In the genomic region with DNA sequence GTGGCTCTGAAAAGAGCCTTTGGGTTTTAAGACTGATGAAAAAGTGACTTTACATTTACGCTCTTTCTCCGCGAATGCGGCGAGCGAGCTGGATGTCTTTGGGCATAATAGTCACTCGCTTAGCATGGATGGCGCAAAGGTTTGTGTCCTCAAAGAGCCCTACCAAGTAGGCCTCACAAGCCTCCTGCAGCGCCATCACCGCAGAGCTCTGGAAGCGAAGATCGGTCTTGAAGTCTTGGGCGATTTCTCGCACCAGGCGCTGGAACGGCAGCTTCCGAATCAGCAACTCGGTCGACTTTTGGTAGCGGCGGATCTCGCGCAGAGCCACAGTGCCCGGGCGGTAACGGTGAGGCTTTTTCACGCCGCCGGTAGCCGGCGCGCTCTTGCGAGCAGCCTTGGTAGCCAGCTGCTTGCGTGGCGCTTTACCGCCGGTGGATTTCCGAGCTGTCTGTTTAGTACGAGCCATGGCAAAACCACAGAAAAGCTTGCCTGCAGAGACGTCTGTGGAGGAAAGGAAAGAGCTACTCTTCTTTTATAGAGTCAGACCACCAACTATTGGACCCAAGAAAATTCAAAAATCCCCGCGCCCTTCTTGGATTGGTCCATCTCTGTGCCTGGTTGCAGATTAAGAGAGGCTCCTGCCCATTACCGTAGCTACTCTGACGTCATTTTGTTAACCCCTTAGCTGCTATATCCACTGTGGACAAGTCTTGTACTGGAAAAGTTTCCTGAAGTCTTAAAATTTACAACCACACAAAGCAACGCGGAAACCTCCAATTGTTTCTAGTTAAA, we compare ENCODE assay signal across 8 cellular contexts. TPM values are rescaled to one million over a fixed set of nuclear protein-coding genes. Genes with fewer than 3 reads are reported as not detected.
A peak's percentile ranks its signal among the peaks of the same experiment; 100 is the strongest.
DNase-seq lines count a peak whose midpoint lies in the region; ATAC-seq and TF ChIP-seq lines count a peak whose summit lies in the region.

No MANE protein-coding gene starts in this region.

- peak; percentile 86 to 94 (median 89) for DNase-seq in CD4-positive, alpha-beta memory T cell
- DNase-seq in NCI-H69 (lab: John Stamatoyannopoulos, UW) (peak; percentile 99), dermis microvascular lymphatic vessel endothelial cell (ENCODE audit: low read depth in 2 of 2) (peak; percentile 93 to 96), left lung (peak; percentile 85 to 86)
- DNase-seq in activated CD4-positive, alpha-beta T cell treated with anti-CD3 and anti-CD28 coated beads, Interleukin-2, amount 50 U/mL, for 1 hour: peak; percentile 80
- peak; percentile 66 to 80 for DNase-seq in stimulated activated CD4-positive, alpha-beta T cell treated with anti-CD3 and anti-CD28 coated beads, Interleukin-4, amount 100 ng/mL, for 48 hours (ENCODE audit: low read depth in 2 of 2)

- POLR2A ChIA-PET in CD4-positive, alpha-beta memory T cell (lab: Charles Lee; ENCODE audit: partially characterized antibody): interaction anchor here (0.9 to 20.6 kb wide), 40 partner anchors 11 to 1863 kb away, joined by 3 to 1198 read pairs (median 11); a partner anchor contains a TSS

- H3K4me3 ChIP-seq in CD4-positive, alpha-beta memory T cell (ENCODE audit: low read length in 2 of 2): peak overlapping the region; percentile 53 to 67
- peak overlapping the region; percentile 43 to 44 for H3K4me3 ChIP-seq in left lung

- H3K4me1 Mint-ChIP-seq in CD4-positive, alpha-beta memory T cell: peaks cover 33 to 54% (median 44%) of the 10 kb centered on the region in 4 donors

- intact Hi-C loops in CD4-positive, alpha-beta memory T cell (cut with micrococcal nuclease): loop anchor here (1.0 to 5.0 kb wide), 4 partner anchors 10 to 1101 kb away; a partner anchor contains a TSS
- intact Hi-C loops in left lung (cut with DNase I): no loop called here

- peak overlapping the region; percentile 89 to 98 (median 96) for H3K27ac Mint-ChIP-seq in CD4-positive, alpha-beta memory T cell

- peaks cover 35% of the 10 kb centered on the region for H3K4me1 ChIP-seq in CD4-positive, alpha-beta memory T cell (ENCODE audit: insufficient read depth, low read length)
- H3K4me1 ChIP-seq in left lung: peaks cover 0 to 23% of the 10 kb centered on the region in 2 donors

- CTCF ChIA-PET in CD4-positive, alpha-beta memory T cell (lab: Charles Lee; ENCODE audit: partially characterized antibody): interaction anchor here (0.8 to 5.4 kb wide), 17 partner anchors 10 to 165 kb away, joined by 3 to 78 read pairs (median 4); a partner anchor contains a TSS

- peak overlapping the region; percentile 91 to 99 (median 94) for H3K4me3 Mint-ChIP-seq in CD4-positive, alpha-beta memory T cell

- no peak for TF ChIP-seq CTCF in left lung (IDR thresholded peaks at IDR 0.05)

- H3K27me3 ChIP-seq in CD4-positive, alpha-beta memory T cell (ENCODE audit: insufficient read depth, low read length): no peaks in the 10 kb centered on the region
- no peaks in the 10 kb centered on the region for H3K27me3 ChIP-seq in left lung

- no peaks in the 10 kb centered on the region for H3K36me3 ChIP-seq in CD4-positive, alpha-beta memory T cell (ENCODE audit: insufficient read depth, low read length)
- H3K36me3 ChIP-seq in left lung: no peaks in the 10 kb centered on the region

- peaks cover 0 to 10% of the 10 kb centered on the region in 2 donors for H3K36me3 Mint-ChIP-seq in CD4-positive, alpha-beta memory T cell

- H3K9me3 Mint-ChIP-seq in CD4-positive, alpha-beta memory T cell: peaks cover 0 to 5% (median 0%) of the 10 kb centered on the region in 8 donors

- H3K27me3 Mint-ChIP-seq in CD4-positive, alpha-beta memory T cell: peaks cover 0 to 3% of the 10 kb centered on the region in 2 donors

- ATAC-seq in GM19397 (IDR thresholded peaks at IDR 0.05; ENCODE audit: unreplicated experiment) (peak; percentile 41), HG03558 (IDR thresholded peaks at IDR 0.05; ENCODE audit: extremely low read depth, unreplicated experiment) (peak; percentile 29), left lung (peak; percentile 82)

- H3K9me3 ChIP-seq in CD4-positive, alpha-beta memory T cell (ENCODE audit: control insufficient read depth in 1 of 2, low read length in 2 of 2): no peaks in the 10 kb centered on the region
- H3K9me3 ChIP-seq in left lung: no peaks in the 10 kb centered on the region

- H3K27ac ChIP-seq in CD4-positive, alpha-beta memory T cell (ENCODE audit: low read depth, low read length): peak overlapping the region; percentile 71
- peak overlapping the region; percentile 88 for H3K27ac ChIP-seq in left lung

RNA-seq across cellular contexts. Expression of a gene that starts 55.4 kb away (rescaled TPM):
- 1 to 10 TPM; 3.5 to 4.2 TPM for total RNA-seq in CD4-positive, alpha-beta memory T cell
- polyA plus RNA-seq in CD4-positive, alpha-beta memory T cell: 1 to 10 TPM; 3.4 to 4.2 TPM
- total RNA-seq in dermis microvascular lymphatic vessel endothelial cell: 2.4 and 3.0 TPM in 2 replicates
- 10 to 100 TPM; 11.8 to 12.7 TPM for total RNA-seq in left lung

Comparison
In these comparisons a context has a peak if more than half of its experiments do, and no peak if none do; other contexts are left out.
1. Peak in every context shown above with its lines: DNase-seq, ATAC-seq, H3K4me3 ChIP-seq and H3K27ac ChIP-seq.
2. ATAC-seq: peak in every context shown above with its lines; median percentile 82 in left lung; 41 in GM19397; 29 in HG03558.